Comparison of ENCODE assay signal across 13 cellular contexts in genomic region chr17:3690094-3690715, GRCh38.
"Had no signal": no experiment of that assay in that cellular context is flagged by ENCODE, and none has a peak within 500 bp of the region (broad histone marks: within the 10 kb centered on the region; RNA-seq: fewer than 3 reads in every experiment).

No MANE protein-coding gene starts in this region.

- H3K27me3 ChIP-seq: ovary had no signal

- H3K9me3 ChIP-seq: adrenal gland, left lung, ovary had no signal

- ATAC-seq: activated CD4-positive, alpha-beta T cell treated with anti-CD3 and anti-CD28 coated beads for 36 hours; activated CD8-positive, alpha-beta memory T cell treated with anti-CD3 and anti-CD28 coated beads, Interleukin-2, amount 10 ng/mL, durations not matched to agents 7 days and 5 days; left lung; T-helper 17 cell had no signal

- H3K27ac ChIP-seq: adrenal gland, cardiac muscle cell, left lung, ovary, WERI-Rb-1 had no signal

- H3K36me3 ChIP-seq: adrenal gland, cardiac muscle cell, left lung, ovary, WERI-Rb-1 had no signal

- DNase-seq: activated CD4-positive, alpha-beta memory T cell treated with anti-CD3 and anti-CD28 coated beads for 36 hours; activated CD4-positive, alpha-beta T cell treated with anti-CD3 and anti-CD28 coated beads for 36 hours; activated CD8-positive, alpha-beta memory T cell treated with anti-CD3 and anti-CD28 coated beads, Interleukin-2, amount 10 ng/mL, durations not matched to agents 7 days and 5 days; activated naive CD4-positive, alpha-beta T cell treated with anti-CD3 and anti-CD28 coated beads, Interleukin-2, amount 50 U/mL, for 16 hours; activated T-cell treated with anti-CD3 and anti-CD28 coated beads, Interleukin-2, amount 50 U/mL, for 24 hours; left lung; mesenchymal stem cell; ovary; stimulated activated CD4-positive, alpha-beta T cell treated with anti-CD3 and anti-CD28 coated beads, Interleukin-1b, Interleukin-23, amount 100 ng/mL, for 48 hours; T-helper 17 cell; WERI-Rb-1 had no signal

- H3K4me3 ChIP-seq: adrenal gland, cardiac muscle cell, left lung, ovary had no signal
